9 cellular contexts compared by ENCODE assay signal in the genomic region with DNA sequence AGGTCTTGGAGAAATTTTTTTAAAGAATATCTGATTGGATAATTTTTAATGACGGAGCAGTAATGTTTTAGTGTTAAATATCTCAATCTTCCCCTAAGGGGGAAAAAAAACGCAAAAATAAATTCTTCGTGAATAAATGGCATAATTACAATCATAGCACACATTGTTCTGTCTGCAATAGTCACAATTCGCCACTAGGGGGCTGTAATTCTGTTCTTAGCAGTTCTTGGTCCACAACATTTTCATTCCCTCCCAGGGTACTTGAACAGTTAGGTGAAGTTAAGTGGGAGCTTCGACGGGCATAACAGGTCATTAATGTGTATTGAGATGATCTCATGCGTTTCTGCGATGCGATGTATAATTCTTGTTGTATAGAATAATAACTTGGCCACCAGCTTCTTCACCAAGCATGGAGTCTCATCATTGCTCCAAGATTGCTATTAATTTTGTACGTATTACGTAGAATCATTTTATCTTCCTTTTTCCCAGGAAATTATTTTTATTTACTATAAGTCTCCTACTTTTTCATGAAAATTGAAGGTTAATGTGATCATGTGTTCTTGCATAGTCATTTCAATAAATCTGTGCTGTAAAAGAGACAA. TPM values are rescaled to one million over a fixed set of nuclear protein-coding genes. Genes with fewer than 3 reads are reported as not detected.
A peak's percentile ranks its signal among the peaks of the same experiment; 100 is the strongest.
DNase-seq lines count a peak whose midpoint lies in the region; ATAC-seq and TF ChIP-seq lines count a peak whose summit lies in the region.
"Had no signal": no experiment of that assay in that cellular context is flagged by ENCODE, and none has a peak within 500 bp of the region (broad histone marks: within the 10 kb centered on the region; RNA-seq: fewer than 3 reads in every experiment).

No MANE protein-coding gene starts in this region.

- no peak overlapping the region for H3K4me3 ChIP-seq in coronary artery

- H3K27ac ChIP-seq in coronary artery: no peak overlapping the region

- H3K9me3 Mint-ChIP-seq in CD14-positive monocyte: peaks cover 0 to 4% (median 0%) of the 10 kb centered on the region in 7 donors

- no peaks in the 10 kb centered on the region for H3K36me3 Mint-ChIP-seq in CD14-positive monocyte

- DNase-seq in CD14-positive monocyte (ENCODE audit: low spot score): peak; percentile 36
- peak; percentile 12 for DNase-seq in NCI-H774 (lab: John Stamatoyannopoulos, UW)
- DNase-seq in coronary artery (ENCODE audit: low spot score): no peak
- DNase-seq in myocyte (ENCODE audit: low read depth): peak; percentile 11

- TF ChIP-seq CTCF in CD14-positive monocyte (IDR thresholded peaks at IDR 0.05) (peak; percentile 76), GM12872 (IDR thresholded peaks at IDR 0.05; ENCODE audit: insufficient read depth, low read depth, low read length) (peak; percentile 66), coronary artery (IDR thresholded peaks at IDR 0.05) (peak; percentile 75)

- ATAC-seq in HG02970 (IDR thresholded peaks at IDR 0.05; ENCODE audit: low FRiP score, unreplicated experiment) (peak; percentile 78), GM21360 (IDR thresholded peaks at IDR 0.05; ENCODE audit: unreplicated experiment) (no peak), HG03108 (IDR thresholded peaks at IDR 0.05; ENCODE audit: unreplicated experiment) (no peak)

- H3K4me1 Mint-ChIP-seq in CD14-positive monocyte: no peaks in the 10 kb centered on the region

- peaks cover 2 to 8% (median 3%) of the 10 kb centered on the region in 3 donors for H3K27me3 Mint-ChIP-seq in CD14-positive monocyte (ENCODE audit: low read depth in 3 of 3)

- H3K27ac Mint-ChIP-seq in CD14-positive monocyte: no peak overlapping the region

- no peak overlapping the region for H3K4me3 Mint-ChIP-seq in CD14-positive monocyte

- intact Hi-C loops in CD14-positive monocyte (cut with micrococcal nuclease): no loop called here

RNA-seq across cellular contexts. Expression of a gene that starts 27.2 kb away (rescaled TPM):
- polyA plus RNA-seq in CD14-positive monocyte: not detected
- not detected in 2 replicates for total RNA-seq in myocyte
- polyA plus RNA-seq in myocyte (2012): not detected
- total RNA-seq: T-helper 2 cell treated with Interferon-gamma antibody and Interleukin-4, amounts not matched to agents 100 ng/mL and 5 ng/mL, for 36 hours had no signal
